ENCODE assay signal across 20 cellular contexts in the genomic region with DNA sequence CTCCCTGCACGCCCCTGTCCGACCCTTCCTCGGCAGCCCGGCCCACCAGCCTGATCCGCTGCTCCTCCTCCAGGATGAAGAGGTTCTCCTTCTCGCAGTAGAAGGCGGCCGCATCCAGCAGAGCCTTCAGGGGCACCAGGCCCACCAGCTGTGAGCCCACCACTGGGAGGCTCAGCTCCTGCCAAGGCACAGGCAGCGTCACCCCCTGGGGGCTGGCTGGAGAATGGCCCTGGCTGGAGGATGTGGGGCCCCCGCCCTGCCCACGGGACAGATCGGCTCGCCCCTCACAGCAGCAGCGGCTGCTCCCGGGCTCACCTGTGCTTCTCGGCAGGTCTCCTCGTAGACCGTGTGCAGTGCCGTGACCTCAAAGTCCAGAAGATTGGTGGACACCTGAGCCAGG. TPM values are rescaled to one million over a fixed set of nuclear protein-coding genes. Genes with fewer than 3 reads are reported as not detected.
A peak's percentile ranks its signal among the peaks of the same experiment; 100 is the strongest.
DNase-seq lines count a peak whose midpoint lies in the region; ATAC-seq, FAIRE-seq and TF ChIP-seq lines count a peak whose summit lies in the region.
"Had no signal": no experiment of that assay in that cellular context is flagged by ENCODE, and none has a peak within 500 bp of the region (broad histone marks: within the 10 kb centered on the region; RNA-seq: fewer than 3 reads in every experiment).

No MANE protein-coding gene starts in this region.

- H2BK120ac ChIP-seq in H1 (replicated peaks; ENCODE audit: low read depth, low read length) = no peak overlapping the region

- H3K36me3 ChIP-seq in heart right ventricle (no peaks in the 10 kb centered on the region), H1 (ENCODE audit: control insufficient read depth in 2 of 4, insufficient read depth in 4 of 4, low read length in 3 of 4) (no peaks in the 10 kb centered on the region; a peak in 1 of 8 replicates), upper lobe of left lung (no peaks in the 10 kb centered on the region)

- no peak overlapping the region for H3K56ac ChIP-seq in H1 (replicated peaks; ENCODE audit: insufficient read length, low read depth, low read length)

- no peak for FAIRE-seq in H1 (lab: Jason Lieb, UNC)

- no peak overlapping the region for H2AK5ac ChIP-seq in H1 (ENCODE audit: low read depth, low read length)

- no peak overlapping the region; the same call in 1 of the 2 replicates for H3K18ac ChIP-seq in H1 (ENCODE audit: extremely low read depth, low read length)

- no peaks in the 10 kb centered on the region for H3K23me2 ChIP-seq in H1 (ENCODE audit: low read depth, low read length)

- H3K9me3 ChIP-seq in heart right ventricle = no peaks in the 10 kb centered on the region
- H3K9me3 ChIP-seq in H1 (ENCODE audit: insufficient read depth in 2 of 2, low read depth in 1 of 2, low read length in 1 of 2) = peaks cover 0 to 4% of the 10 kb centered on the region in 2 experiments; a peak in 1 of 4 replicates
- H3K9me3 ChIP-seq in upper lobe of left lung = no peaks in the 10 kb centered on the region

- TF ChIP-seq POLR2A in H1 (IDR thresholded peaks at IDR 0.05; ENCODE audit: control extremely low read depth in 1 of 2, low read depth in 2 of 2, low read length in 2 of 2) = no peak
- no peak for TF ChIP-seq POLR2A in upper lobe of left lung (IDR thresholded peaks at IDR 0.05)

- H3K4me2 ChIP-seq in H1 (ENCODE audit: insufficient read depth in 1 of 2, low read depth in 2 of 2, low read length in 2 of 2) = no peak overlapping the region

- H4K5ac ChIP-seq in H1 (ENCODE audit: insufficient read length, low read depth, low read length) = no peak overlapping the region

- TF ChIP-seq EP300 in H1 (IDR thresholded peaks at IDR 0.05; ENCODE audit: borderline replicate concordance in 1 of 2, low read depth in 2 of 2, low read length in 2 of 2) (no peak), upper lobe of left lung (IDR thresholded peaks at IDR 0.05) (no peak)

- H2BK20ac ChIP-seq in H1 (ENCODE audit: low read length) = no peak overlapping the region

- no peaks in the 10 kb centered on the region for H3K79me1 ChIP-seq in H1 (ENCODE audit: low read depth, low read length)

- H2BK12ac ChIP-seq in H1 (ENCODE audit: low read depth, low read length) = 0 out of 2 replicates have a peak overlapping the region, but pooled peaks have one; percentile 33

- H4K8ac ChIP-seq in H1 (ENCODE audit: extremely low read depth, insufficient read depth, low read length) = peak overlapping the region; percentile 45

- no peak overlapping the region for H2AFZ ChIP-seq in H1 (ENCODE audit: low read length)

- no peaks in the 10 kb centered on the region for H3K79me2 ChIP-seq in H1 (ENCODE audit: control insufficient read depth in 1 of 2, insufficient read depth in 2 of 2, low read length in 2 of 2)

- H3K27me3 ChIP-seq in heart right ventricle (no peaks in the 10 kb centered on the region), H1 (replicated peaks in 1 of 4; ENCODE audit: control insufficient read depth in 3 of 4, extremely low read depth in 1 of 4, insufficient read depth in 3 of 4, low read length in 3 of 4) (no peaks in the 10 kb centered on the region), upper lobe of left lung (no peaks in the 10 kb centered on the region)

- ATAC-seq in Right ventricle myocardium inferior = no peak
- ATAC-seq in heart right ventricle = no peak
- no peak for ATAC-seq in upper lobe of left lung (ENCODE audit: low FRiP score in 2 of 2)
- no peak for ATAC-seq in HG02610 (IDR thresholded peaks at IDR 0.05; ENCODE audit: unreplicated experiment)
- ATAC-seq: activated naive CD4-positive, alpha-beta T cell treated with anti-CD3 and anti-CD28 coated beads, Interleukin-2, amount 50 U/mL, for 72 hours; foreskin keratinocyte; T-helper 17 cell had no signal

- no peak overlapping the region for H3K9ac ChIP-seq in H1 (replicated peaks in 1 of 4; ENCODE audit: extremely low read depth in 1 of 4, low read depth in 3 of 4, low read length in 3 of 4)

- peak overlapping the region; percentile 81 for H4K91ac ChIP-seq in H1 (replicated peaks; ENCODE audit: insufficient read length, low read length)

- no peak overlapping the region for H3K14ac ChIP-seq in H1 (ENCODE audit: insufficient read length)

- POLR2A ChIA-PET in H1 (lab: Charles Lee; ENCODE audit: partially characterized antibody) = interaction anchor here (3.5 kb wide), 1 partner anchor 8 kb away, joined by 12 read pairs; no protein-coding TSS in a partner anchor

- H3K4me1 ChIP-seq in heart right ventricle (peaks cover 4 to 15% (median 10%) of the 10 kb centered on the region in 9 donors), H1 (replicated peaks in 1 of 4; ENCODE audit: control insufficient read depth in 3 of 4, insufficient read depth in 4 of 4, low read length in 3 of 4) (peaks cover 0 to 24% (median 15%) of the 10 kb centered on the region in 4 experiments; a peak in 5 of 7 replicates), upper lobe of left lung (peaks cover 0 to 13% (median 10%) of the 10 kb centered on the region in 4 donors)
- H3K4me1 ChIP-seq: foreskin keratinocyte had no signal

- no peak for TF ChIP-seq RAD21 in H1 (IDR thresholded peaks at IDR 0.05 in 1 of 2, conservative IDR thresholded peaks at IDR 0.05 in 1 of 2; ENCODE audit: low read depth in 2 of 2, low read length in 2 of 2)

- 81 to 86% methylated on average over 19 of the region's 19 CpGs for WGBS in heart right ventricle, 2 donors
- WGBS in H1 (ENCODE audit: extremely low coverage in 1 of 2, insufficient coverage in 1 of 2, insufficient read length in 1 of 2, insufficient replicate concordance in 2 of 2, low coverage in 1 of 2, low lambda C conversion rate in 2 of 2, missing lambda C conversion rate in 1 of 2), 2 experiments = 97% methylated on average over 11 of the region's 19 CpGs; no CpG with 5 or more reads in 1 of the 2 experiments
- 73 to 95% methylated on average over 4 to 19 of the region's 19 CpGs for WGBS in upper lobe of left lung, 2 donors

- CTCF ChIA-PET in H1 (lab: Charles Lee; ENCODE audit: partially characterized antibody) = interaction anchor here (0.8 to 1.9 kb wide), 4 partner anchors 11 to 180 kb away, joined by 3 to 7 read pairs (median 4); no protein-coding TSS in a partner anchor

- intact Hi-C loops in Right ventricle myocardium inferior (cut with DNase I) = no loop called here
- intact Hi-C loops in heart right ventricle (cut with DNase I) = loop anchor here in 3 of 10 donors (5.0 to 10.0 kb wide), 2 partner anchors 65 to 77 kb away; partner anchors contain the start of gene LSS (in 1 of the 3)

- no peak overlapping the region for H3K27ac ChIP-seq in heart right ventricle
- no peak overlapping the region for H3K27ac ChIP-seq in H1 (ENCODE audit: low read depth, low read length)
- H3K27ac ChIP-seq in upper lobe of left lung = no peak overlapping the region
- H3K27ac ChIP-seq: foreskin keratinocyte, VCaP had no signal

- H4K20me1 ChIP-seq in H1 (replicated peaks in 1 of 2; ENCODE audit: control insufficient read depth in 1 of 2, insufficient read depth in 2 of 2, low read length in 2 of 2) = no peaks in the 10 kb centered on the region

- H3K4me3 ChIP-seq in heart right ventricle (no peak overlapping the region), H1 (ENCODE audit: extremely low read depth in 1 of 4, insufficient read depth in 2 of 4, low read depth in 3 of 4, low read length in 4 of 4) (no peak overlapping the region), upper lobe of left lung (no peak overlapping the region)

- H3K23ac ChIP-seq in H1 (ENCODE audit: insufficient read length) = no peak overlapping the region

- 0 out of 2 replicates have a peak overlapping the region, but pooled peaks have one; percentile 9 for H2BK5ac ChIP-seq in H1 (ENCODE audit: low read depth, low read length)

- DNase-seq in Right ventricle myocardium inferior (ENCODE audit: missing footprints) (peak; percentile 28), heart right ventricle (no peak), H1 (ENCODE audit: low read depth in 1 of 2, low spot score in 2 of 2) (no peak), mesenteric fat pad (ENCODE audit: low spot score) (peak; percentile 84), upper lobe of left lung (peak; percentile 17 to 76), AG08395 (ENCODE audit: low spot score) (no peak), activated gamma-delta T cell (lab: John Stamatoyannopoulos, UW) (no peak)
- DNase-seq: activated CD4-positive, alpha-beta T cell treated with anti-CD3 and anti-CD28 coated beads, Interleukin-2, amount 50 U/mL, for 48 hours; CD4-positive, CD25-positive, alpha-beta regulatory T cell; cerebellar nuclear complex; effector CD8-positive, alpha-beta T cell; foreskin keratinocyte; IMR-90; naive B cell; NCI-H1105; NCI-H2081 treated with DMSO at 0.1 percent for 48 hours had no signal

- no peak overlapping the region for H3K4ac ChIP-seq in H1 (replicated peaks; ENCODE audit: insufficient read length, low read depth, low read length)

- TF ChIP-seq CTCF in heart right ventricle (IDR thresholded peaks at IDR 0.05) (no peak), H1 (IDR thresholded peaks at IDR 0.05; ENCODE audit: control extremely low read depth in 1 of 3, insufficient read depth in 1 of 3, low read depth in 1 of 3, low read length in 3 of 3) (no peak), upper lobe of left lung (IDR thresholded peaks at IDR 0.05) (no peak)

- H2BK15ac ChIP-seq in H1 (ENCODE audit: low read length) = 0 out of 2 replicates have a peak overlapping the region, but pooled peaks have one; percentile 8

RNA-seq across cellular contexts. Expression of gene FTCD, which starts 5.3 kb away (rescaled TPM):
- total RNA-seq in Right ventricle myocardium inferior = 1.2 TPM
- total RNA-seq in heart right ventricle = 1 to 10 TPM in 6 of 10 donors, under 1 TPM in 4; 0.38 to 4.4 (median 1.1) TPM
- 1 to 10 TPM in 1 of 2 donors, under 1 TPM in 1; 0.14 to 4.0 TPM for polyA plus RNA-seq in heart right ventricle
- total RNA-seq in H1 (2021; fragmentation: NEBNext Ultra II Directional; extraction: Animal tissue kit (Norgen Biotek cat#: 25700)) = 3.3 and 6.0 TPM in 2 replicates
- 4.9 and 7.3 TPM in 2 replicates for polyA plus RNA-seq in H1 (2011; rRNA removed)
- 5.2 TPM for polyA plus RNA-seq in H1 (2011; cell fraction: cytosol; rRNA removed)
- polyA plus RNA-seq in H1 (2011; cell fraction: nucleus; rRNA removed) = 21.4 TPM
- 5.9 to 9.8 TPM (median 7.8 TPM) in 4 replicates for polyA plus RNA-seq in H1 (2012, experiment 1 of 2)
- 2.3 TPM for polyA plus RNA-seq in H1 (2012, experiment 2 of 2)
- 3.9 TPM for polyA plus RNA-seq in H1 (2013, experiment 1 of 2)
- 4.0 TPM for polyA plus RNA-seq in H1 (2013, experiment 2 of 2)
- 3.0 and 4.7 TPM in 2 replicates for polyA minus RNA-seq in H1 (2011; rRNA and poly(A)+ RNA removed)
- polyA minus RNA-seq in H1 (2011; cell fraction: cytosol; rRNA and poly(A)+ RNA removed) = 6.4 TPM
- polyA minus RNA-seq in H1 (2011; cell fraction: nucleus; rRNA and poly(A)+ RNA removed) = 6.1 TPM
- total RNA-seq in mesenteric fat pad = 0.32 TPM
- under 1 TPM in 2 of 6 donors, not detected in 4; 0.69 to 0.98 TPM for total RNA-seq in upper lobe of left lung
- total RNA-seq: CD4-positive, CD25-positive, alpha-beta regulatory T cell; foreskin keratinocyte; IMR-90 had no signal
- polyA plus RNA-seq: foreskin keratinocyte had no signal

RNA-seq across cellular contexts. Expression of gene SPATC1L, which starts 34.2 kb away (rescaled TPM):
- total RNA-seq in Right ventricle myocardium inferior = 7.7 TPM
- 1 to 10 TPM; 4.7 to 9.8 (median 8.2) TPM for total RNA-seq in heart right ventricle
- polyA plus RNA-seq in heart right ventricle = 10 to 100 TPM; 12.7 to 14.6 TPM
- 49.4 and 50.0 TPM in 2 replicates for total RNA-seq in H1 (2021; fragmentation: NEBNext Ultra II Directional; extraction: Animal tissue kit (Norgen Biotek cat#: 25700))
- polyA plus RNA-seq in H1 (2011; rRNA removed) = 24.9 and 44.8 TPM in 2 replicates
- polyA plus RNA-seq in H1 (2011; cell fraction: cytosol; rRNA removed) = 16.4 TPM
- polyA plus RNA-seq in H1 (2011; cell fraction: nucleus; rRNA removed) = 43.3 TPM
- 38.0 to 56.9 TPM (median 53.3 TPM) in 4 replicates for polyA plus RNA-seq in H1 (2012, experiment 1 of 2)
- polyA plus RNA-seq in H1 (2012, experiment 2 of 2) = 50.4 TPM
- polyA plus RNA-seq in H1 (2013, experiment 1 of 2) = 48.1 TPM
- polyA plus RNA-seq in H1 (2013, experiment 2 of 2) = 48.0 TPM
- polyA minus RNA-seq in H1 (2011; rRNA and poly(A)+ RNA removed) = 6.2 and 7.1 TPM in 2 replicates
- polyA minus RNA-seq in H1 (2011; cell fraction: cytosol; rRNA and poly(A)+ RNA removed) = 30.3 TPM
- 21.2 TPM for polyA minus RNA-seq in H1 (2011; cell fraction: nucleus; rRNA and poly(A)+ RNA removed)
- total RNA-seq in mesenteric fat pad = 5.9 TPM
- total RNA-seq in upper lobe of left lung = 10 to 100 TPM in 3 of 6 donors, 1 to 10 TPM in 2, under 1 TPM in 1; 0.91 to 22.0 (median 7.2) TPM

RNA-seq across cellular contexts. Expression of gene COL6A2, which starts 52.2 kb away (rescaled TPM):
- total RNA-seq in Right ventricle myocardium inferior (254 TPM), heart right ventricle (100 to 1,000 TPM in 8 of 10 donors, 10 to 100 TPM in 2; 76.6 to 370 (median 119) TPM), mesenteric fat pad (735 TPM), upper lobe of left lung (100 to 1,000 TPM; 105 to 522 (median 304) TPM)
- polyA plus RNA-seq in heart right ventricle (100 to 1,000 TPM; 301 to 363 TPM), H1 (2011; rRNA removed) (60.1 and 79.2 TPM in 2 replicates)
- total RNA-seq in H1 (2021; fragmentation: NEBNext Ultra II Directional; extraction: Animal tissue kit (Norgen Biotek cat#: 25700)) = 60.6 and 62.7 TPM in 2 replicates
- 60.4 TPM for polyA plus RNA-seq in H1 (2011; cell fraction: cytosol; rRNA removed)
- polyA plus RNA-seq in H1 (2011; cell fraction: nucleus; rRNA removed) = 219 TPM
- polyA plus RNA-seq in H1 (2012, experiment 1 of 2) = 38.8 to 78.4 TPM (median 69.6 TPM) in 4 replicates
- polyA plus RNA-seq in H1 (2012, experiment 2 of 2) = 41.6 TPM
- polyA plus RNA-seq in H1 (2013, experiment 1 of 2) = 99.7 TPM
- polyA plus RNA-seq in H1 (2013, experiment 2 of 2) = 84.9 TPM
- 14.9 and 16.7 TPM in 2 replicates for polyA minus RNA-seq in H1 (2011; rRNA and poly(A)+ RNA removed)
- polyA minus RNA-seq in H1 (2011; cell fraction: cytosol; rRNA and poly(A)+ RNA removed) = 30.5 TPM
- 40.6 TPM for polyA minus RNA-seq in H1 (2011; cell fraction: nucleus; rRNA and poly(A)+ RNA removed)

Comparison
In these comparisons a context has a peak if more than half of its experiments do, and no peak if none do; other contexts are left out.
1. DNase-seq: peak in Right ventricle myocardium inferior (single experiment), mesenteric fat pad (single experiment) and upper lobe of left lung (2 of 2); none in heart right ventricle (0 of 2), H1 (0 of 2), AG08395 (single experiment) and activated gamma-delta T cell (single experiment).